In the genomic region with DNA sequence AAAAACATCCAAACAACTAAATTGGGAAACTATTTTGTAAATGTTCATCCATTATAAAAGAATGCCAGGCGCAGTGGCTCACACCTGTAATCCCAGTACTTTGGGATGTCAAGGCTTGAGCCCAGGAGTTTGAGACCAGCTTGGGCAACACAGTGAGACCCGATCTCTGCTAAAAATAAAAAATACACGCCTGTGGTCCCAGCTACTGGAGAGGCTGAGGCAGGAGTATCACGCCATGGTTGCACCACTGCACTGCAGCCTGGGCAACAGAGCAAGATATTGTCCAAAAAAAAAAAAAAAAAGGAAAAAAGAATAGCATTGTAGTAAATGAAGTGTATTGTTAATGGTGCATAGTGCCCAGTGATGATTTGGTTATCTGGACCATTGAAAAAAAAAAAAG, we compare ENCODE assay signal across 20 cellular contexts. TPM values are rescaled to one million over a fixed set of nuclear protein-coding genes. Genes with fewer than 3 reads are reported as not detected.
"Had no signal": no experiment of that assay in that cellular context is flagged by ENCODE, and none has a peak within 500 bp of the region (broad histone marks: within the 10 kb centered on the region; RNA-seq: fewer than 3 reads in every experiment).

No MANE protein-coding gene starts in this region.

- H3K4me3 Mint-ChIP-seq: IgD-negative memory B cell had no signal

- H3K27ac Mint-ChIP-seq: IgD-negative memory B cell had no signal

- H3K9me3 ChIP-seq: SJCRH30 had no signal

- H3K27me3 Mint-ChIP-seq: IgD-negative memory B cell had no signal

- DNase-seq: Kasumi-1, MM.1S, NCI-H1092 treated with DMSO at 0.1 percent for 48 hours, NCI-H1436, NCI-H187, NCI-H2029, NCI-H2081 treated with DMSO at 0.1 percent for 48 hours, NCI-H2171, NCI-H226, NCI-H446, NCI-H510A, NCI-H69, NCI-H774, PC-3, SHP77 treated with DMSO at 0.1 percent for 48 hours, SJCRH30 had no signal

- ATAC-seq: K562, Panc1, PC-3, SK-N-SH treated with all-trans-retinoic acid at 6 μM for 48 hours had no signal

RNA-seq across cellular contexts. Expression of gene FKBP5, which starts 38.7 kb away (rescaled TPM):
- total RNA-seq: SJCRH30 had no signal
